8 cellular contexts compared by ENCODE assay signal in genomic region chr21:43720539-43721224, GRCh38. TPM values are rescaled to one million over a fixed set of nuclear protein-coding genes. Genes with fewer than 3 reads are reported as not detected.
DNase-seq lines count a peak whose midpoint lies in the region; ATAC-seq, FAIRE-seq and TF ChIP-seq lines count a peak whose summit lies in the region.

No MANE protein-coding gene starts in this region.

- H3K4me3 ChIP-seq in BLaER1 treated with 17β-estradiol and CSF1 and Interleukin-3, amounts not matched to agents 10 nM and 100 nM = peak overlapping the region; percentile 74 to 100 (median 96)
- H3K4me3 ChIP-seq in NB4 (ENCODE audit: low read depth, low read length) = peak overlapping the region; percentile 90
- peak overlapping the region; percentile 83 for H3K4me3 ChIP-seq in ectodermal cell (ENCODE audit: insufficient read depth, low read depth, low read length)

- H3K9me3 Mint-ChIP-seq in nephron progenitor cell = no peaks in the 10 kb centered on the region

- H3K27ac Mint-ChIP-seq in nephron progenitor cell = no peak overlapping the region

- H3K27me3 Mint-ChIP-seq in nephron progenitor cell (ENCODE audit: low read depth, poor library complexity) = peaks cover 33% of the 10 kb centered on the region

- peak overlapping the region; percentile 82 to 93 (median 90) for H3K9ac ChIP-seq in BLaER1 treated with 17β-estradiol and CSF1 and Interleukin-3, amounts not matched to agents 10 nM and 100 nM

- peaks cover 72 to 89% (median 86%) of the 10 kb centered on the region in 10 experiments for H3K4me1 ChIP-seq in BLaER1 treated with 17β-estradiol and CSF1 and Interleukin-3, amounts not matched to agents 10 nM and 100 nM
- H3K4me1 ChIP-seq in ectodermal cell (ENCODE audit: control insufficient read depth, insufficient read depth, low read length) = peaks cover 7% of the 10 kb centered on the region

- no peak for FAIRE-seq in GM19239 (lab: Jason Lieb, UNC)

- H3K36me3 ChIP-seq in BLaER1 treated with 17β-estradiol and CSF1 and Interleukin-3, amounts not matched to agents 10 nM and 100 nM = peaks cover 0 to 40% (median 18%) of the 10 kb centered on the region in 11 experiments; a peak in 20 of 22 replicates
- H3K36me3 ChIP-seq in ectodermal cell (ENCODE audit: control insufficient read depth, insufficient read depth, low read length) = no peaks in the 10 kb centered on the region

- no peaks in the 10 kb centered on the region for H3K36me3 Mint-ChIP-seq in nephron progenitor cell (ENCODE audit: low read depth)

- peaks cover 7 to 38% (median 20%) of the 10 kb centered on the region in 11 experiments; a peak in 18 of 22 replicates for H3K27me3 ChIP-seq in BLaER1 treated with 17β-estradiol and CSF1 and Interleukin-3, amounts not matched to agents 10 nM and 100 nM
- peaks cover 36% of the 10 kb centered on the region for H3K27me3 ChIP-seq in ectodermal cell (ENCODE audit: control insufficient read depth, insufficient read depth, low read length, poor library complexity, severe bottlenecking)

- TF ChIP-seq CTCF in NB4 (IDR thresholded peaks at IDR 0.05; ENCODE audit: low read depth, low read length) = no peak
- no peak for TF ChIP-seq CTCF in nephron progenitor cell (IDR thresholded peaks at IDR 0.05)

- WGBS in ectodermal cell, 2 experiments = 90 to 91% methylated on average over 17 of the region's 17 CpGs

- no peak for TF ChIP-seq POLR2A in NB4 (IDR thresholded peaks at IDR 0.05; ENCODE audit: extremely low read depth, insufficient read length)

- H3K4me2 ChIP-seq in BLaER1 treated with 17β-estradiol and CSF1 and Interleukin-3, amounts not matched to agents 10 nM and 100 nM = peak overlapping the region; percentile 87 to 100 (median 99)

- peak overlapping the region; percentile 79 for H3K4me3 Mint-ChIP-seq in nephron progenitor cell

- H3K27ac ChIP-seq in BLaER1 treated with 17β-estradiol and CSF1 and Interleukin-3, amounts not matched to agents 10 nM and 100 nM = peak overlapping the region in 6 of 11 experiments; percentile 85 to 88 (median 87); a peak in 6 of 22 replicates
- no peak overlapping the region for H3K27ac ChIP-seq in ectodermal cell (ENCODE audit: insufficient read depth, low read depth, low read length, poor library complexity, severe bottlenecking)

- H3K9me3 ChIP-seq in BLaER1 treated with 17β-estradiol and CSF1 and Interleukin-3, amounts not matched to agents 10 nM and 100 nM (replicated peaks in 1 of 11) = no peaks in the 10 kb centered on the region
- H3K9me3 ChIP-seq in ectodermal cell (ENCODE audit: control insufficient read depth, low read length) = no peaks in the 10 kb centered on the region

- peaks cover 33 to 60% (median 46%) of the 10 kb centered on the region in 11 experiments for H4K20me1 ChIP-seq in BLaER1 treated with 17β-estradiol and CSF1 and Interleukin-3, amounts not matched to agents 10 nM and 100 nM

- H3K4me1 Mint-ChIP-seq in nephron progenitor cell = peaks cover 22% of the 10 kb centered on the region

- peak; percentile 16 for DNase-seq in NB4 (ENCODE audit: low read depth)
- DNase-seq in nephron progenitor cell = no peak
- DNase-seq in putamen (ENCODE audit: low spot score) = no peak
- no peak for DNase-seq in GM19239 (ENCODE audit: insufficient read length, low spot score)
- no peak for DNase-seq in midbrain (lab: John Stamatoyannopoulos, UW)

- no peak for ATAC-seq in HG03571 (IDR thresholded peaks at IDR 0.05; ENCODE audit: unreplicated experiment)

RNA-seq across cellular contexts. Expression of gene PDXK, which starts 1.8 kb away (rescaled TPM):
- 45.2 TPM for polyA plus RNA-seq in ectodermal cell (2013, experiment 1 of 4)
- polyA plus RNA-seq in ectodermal cell (2013, experiment 2 of 4) = 39.6 TPM
- polyA plus RNA-seq in ectodermal cell (2013, experiment 3 of 4) = 29.5 TPM
- polyA plus RNA-seq in ectodermal cell (2013, experiment 4 of 4) = 28.3 TPM

RNA-seq across cellular contexts. Expression of gene CSTB, which starts 55.4 kb away (rescaled TPM):
- 35.7 TPM for polyA plus RNA-seq in ectodermal cell (2013, experiment 1 of 4)
- polyA plus RNA-seq in ectodermal cell (2013, experiment 2 of 4) = 36.7 TPM
- polyA plus RNA-seq in ectodermal cell (2013, experiment 3 of 4) = 33.3 TPM
- 39.1 TPM for polyA plus RNA-seq in ectodermal cell (2013, experiment 4 of 4)
